8 cellular contexts compared by ENCODE assay signal in genomic region chr20:51533291-51534172, GRCh38. TPM values are rescaled to one million over a fixed set of nuclear protein-coding genes. Genes with fewer than 3 reads are reported as not detected.
A peak's percentile ranks its signal among the peaks of the same experiment; 100 is the strongest.
DNase-seq lines count a peak whose midpoint lies in the region; ATAC-seq, FAIRE-seq and TF ChIP-seq lines count a peak whose summit lies in the region.

No MANE protein-coding gene starts in this region.

- H3K4me2 ChIP-seq in keratinocyte (ENCODE audit: control insufficient read depth, extremely low read depth, insufficient read depth, low read depth, low read length) = no peak overlapping the region

- POLR2A ChIA-PET in MCF 10A (lab: Yijun Ruan, JAX) = no interaction called here
- POLR2A ChIA-PET in activated naive CD8-positive, alpha-beta T cell treated with anti-CD3 and anti-CD28 coated beads, Interleukin-2, amount 10 ng/mL, durations not matched to agents 7 days and 5 days (lab: Charles Lee) = interaction anchor here (0.6 to 1.1 kb wide), 2 partner anchors 9 to 79 kb away, joined by 3 to 4 read pairs; partner anchors contain the start of gene NFATC2

- H2AFZ ChIP-seq in keratinocyte (ENCODE audit: control insufficient read depth, low read length) = no peak overlapping the region

- no peaks in the 10 kb centered on the region for H4K20me1 ChIP-seq in keratinocyte (ENCODE audit: control insufficient read depth, extremely low read depth, insufficient read depth, low read length)

- FAIRE-seq in keratinocyte (lab: Jason Lieb, UNC) = no peak

- H3K36me3 Mint-ChIP-seq in MCF 10A (ENCODE audit: insufficient read depth, unreplicated experiment) = no peaks in the 10 kb centered on the region
- peaks cover 32% of the 10 kb centered on the region for H3K36me3 Mint-ChIP-seq in activated naive CD8-positive, alpha-beta T cell treated with anti-CD3 and anti-CD28 coated beads, Interleukin-2, amount 10 ng/mL, durations not matched to agents 7 days and 5 days

- H3K4me3 Mint-ChIP-seq in MCF 10A (ENCODE audit: unreplicated experiment) = no peak overlapping the region
- H3K4me3 Mint-ChIP-seq in activated naive CD8-positive, alpha-beta T cell treated with anti-CD3 and anti-CD28 coated beads, Interleukin-2, amount 10 ng/mL, durations not matched to agents 7 days and 5 days = peak overlapping the region; percentile 2

- no peak overlapping the region for H3K9ac ChIP-seq in keratinocyte (ENCODE audit: control insufficient read depth, extremely low read depth, insufficient read depth, low read length)

- peaks cover 11% of the 10 kb centered on the region for H3K4me1 Mint-ChIP-seq in MCF 10A (ENCODE audit: insufficient read depth, unreplicated experiment)
- peaks cover 80% of the 10 kb centered on the region for H3K4me1 Mint-ChIP-seq in activated naive CD8-positive, alpha-beta T cell treated with anti-CD3 and anti-CD28 coated beads, Interleukin-2, amount 10 ng/mL, durations not matched to agents 7 days and 5 days

- peaks cover 15% of the 10 kb centered on the region for H3K27me3 Mint-ChIP-seq in MCF 10A (ENCODE audit: insufficient read depth, unreplicated experiment)
- no peaks in the 10 kb centered on the region for H3K27me3 Mint-ChIP-seq in activated naive CD8-positive, alpha-beta T cell treated with anti-CD3 and anti-CD28 coated beads, Interleukin-2, amount 10 ng/mL, durations not matched to agents 7 days and 5 days

- no peaks in the 10 kb centered on the region for H3K79me2 ChIP-seq in keratinocyte (ENCODE audit: control insufficient read depth, insufficient read depth, low read length)

- H3K27ac ChIP-seq in breast epithelium (peak overlapping the region; percentile 28 to 61), keratinocyte (ENCODE audit: control insufficient read depth, insufficient read depth, low read length) (no peak overlapping the region), tibial artery (peak overlapping the region; percentile 55 to 70), uterus (no peak overlapping the region)

- CTCF ChIA-PET in MCF 10A (lab: Yijun Ruan, JAX) = interaction anchor here (0.7 to 1.0 kb wide), 2 partner anchors 24 to 61 kb away, joined by 3 to 4 read pairs; no protein-coding TSS in a partner anchor

- no peak overlapping the region for H3K27ac Mint-ChIP-seq in MCF 10A (ENCODE audit: low read depth, unreplicated experiment)
- H3K27ac Mint-ChIP-seq in activated naive CD8-positive, alpha-beta T cell treated with anti-CD3 and anti-CD28 coated beads, Interleukin-2, amount 10 ng/mL, durations not matched to agents 7 days and 5 days = peak overlapping the region; percentile 31

- BruUV-seq in MCF 10A (replicated peaks; lab: Mats Ljungman, UMichigan) = no TSS peak

- TF ChIP-seq POLR2A in breast epithelium (IDR thresholded peaks at IDR 0.05) = no peak
- no peak for TF ChIP-seq POLR2A in uterus (IDR thresholded peaks at IDR 0.05)

- TF ChIP-seq CTCF in breast epithelium (IDR thresholded peaks at IDR 0.05) (no peak), MCF 10A (IDR thresholded peaks at IDR 0.05; ENCODE audit: unreplicated experiment) (no peak), keratinocyte (optimal IDR thresholded peaks at IDR 0.05 in 1 of 3, IDR thresholded peaks at IDR 0.05 in 1 of 3, conservative IDR thresholded peaks at IDR 0.05 in 1 of 3; ENCODE audit: extremely low read depth in 1 of 3, insufficient read depth in 2 of 3, low read length in 3 of 3) (no peak), tibial artery (IDR thresholded peaks at IDR 0.05) (no peak), uterus (IDR thresholded peaks at IDR 0.05) (no peak)

- no peaks in the 10 kb centered on the region for H3K9me3 Mint-ChIP-seq in MCF 10A (ENCODE audit: unreplicated experiment)
- peaks cover 3% of the 10 kb centered on the region for H3K9me3 Mint-ChIP-seq in activated naive CD8-positive, alpha-beta T cell treated with anti-CD3 and anti-CD28 coated beads, Interleukin-2, amount 10 ng/mL, durations not matched to agents 7 days and 5 days

- H3K4me1 ChIP-seq in breast epithelium (no peaks in the 10 kb centered on the region), keratinocyte (ENCODE audit: control insufficient read depth, extremely low read depth, insufficient read depth, low read length) (peaks cover 23% of the 10 kb centered on the region), tibial artery (peaks cover 0 to 32% (median 17%) of the 10 kb centered on the region in 4 donors), uterus (peaks cover 0 to 4% of the 10 kb centered on the region in 2 donors)

- ATAC-seq in activated naive CD8-positive, alpha-beta T cell treated with anti-CD3 and anti-CD28 coated beads, Interleukin-2, amount 10 ng/mL, durations not matched to agents 7 days and 5 days (ENCODE audit: low read depth) = no peak
- ATAC-seq in GM19324 (IDR thresholded peaks at IDR 0.05; ENCODE audit: low FRiP score, unreplicated experiment) = no peak

- no peak for DNase-seq in breast epithelium (ENCODE audit: low spot score in 2 of 2)
- no peak for DNase-seq in MCF 10A (ENCODE audit: unreplicated experiment)
- DNase-seq in activated naive CD8-positive, alpha-beta T cell treated with anti-CD3 and anti-CD28 coated beads, Interleukin-2, amount 10 ng/mL, durations not matched to agents 7 days and 5 days = no peak
- peak; percentile 41 for DNase-seq in keratinocyte (ENCODE audit: low read depth, low spot score)
- no peak for DNase-seq in tibial artery
- DNase-seq in stimulated activated CD4-positive, alpha-beta T cell treated with anti-CD3 and anti-CD28 coated beads, Interleukin-4, amount 100 ng/mL, for 24 hours = no peak
- DNase-seq in uterus = no peak

- no peaks in the 10 kb centered on the region for H3K9me1 ChIP-seq in keratinocyte (ENCODE audit: control insufficient read depth, extremely low read depth, insufficient read depth, low read length)

- intact Hi-C loops in breast epithelium (cut with DNase I; ENCODE audit: low total_unique reads) = loop anchor here (2.0 kb wide), 1 partner anchor 69 kb away; no protein-coding TSS in a partner anchor
- intact Hi-C loops in MCF 10A (cut with micrococcal nuclease) = no loop called here
- intact Hi-C loops in tibial artery (cut with DNase I; ENCODE audit: low total_unique reads) = no loop called here
- intact Hi-C loops in uterus (cut with DNase I; ENCODE audit: low total_unique reads) = no loop called here

- no peak overlapping the region for H3K4me3 ChIP-seq in breast epithelium
- H3K4me3 ChIP-seq in keratinocyte (ENCODE audit: control insufficient read depth in 2 of 3, extremely low read depth in 1 of 3, insufficient read depth in 2 of 3, low read depth in 1 of 3, low read length in 3 of 3) = no peak overlapping the region
- no peak overlapping the region for H3K4me3 ChIP-seq in tibial artery
- H3K4me3 ChIP-seq in uterus = no peak overlapping the region

- dilution Hi-C loops in keratinocyte (cut with MboI; ENCODE audit: extremely low pct_ligation_motif_present, low sequenced_read_pairs) = no loop called here

- H3K9me3 ChIP-seq in breast epithelium = no peaks in the 10 kb centered on the region
- no peaks in the 10 kb centered on the region for H3K9me3 ChIP-seq in keratinocyte (ENCODE audit: control insufficient read depth, low read depth, low read length)
- peaks cover 0 to 9% (median 3%) of the 10 kb centered on the region in 3 donors for H3K9me3 ChIP-seq in tibial artery
- no peaks in the 10 kb centered on the region for H3K9me3 ChIP-seq in uterus

- H3K36me3 ChIP-seq in breast epithelium (no peaks in the 10 kb centered on the region), keratinocyte (ENCODE audit: control insufficient read depth in 2 of 2, extremely low read depth in 1 of 2, insufficient read depth in 2 of 2, low read length in 2 of 2) (no peaks in the 10 kb centered on the region), tibial artery (peaks cover 0 to 6% (median 0%) of the 10 kb centered on the region in 3 donors), uterus (no peaks in the 10 kb centered on the region)

- H3K27me3 ChIP-seq in breast epithelium (no peaks in the 10 kb centered on the region), keratinocyte (ENCODE audit: control insufficient read depth, extremely low read depth, insufficient read depth, low read length) (no peaks in the 10 kb centered on the region), tibial artery (no peaks in the 10 kb centered on the region), uterus (no peaks in the 10 kb centered on the region)

RNA-seq across cellular contexts. Expression of gene NFATC2, which starts 9.0 kb away (rescaled TPM):
- total RNA-seq in breast epithelium = 10 to 100 TPM in 2 of 3 donors, 1 to 10 TPM in 1; 5.9 to 11.9 (median 10.2) TPM
- total RNA-seq in MCF 10A (2022) = 0.07 and 0.12 TPM in 2 replicates
- 10 to 100 TPM; 58.9 to 62.3 TPM for total RNA-seq in activated naive CD8-positive, alpha-beta T cell treated with anti-CD3 and anti-CD28 coated beads, Interleukin-2, amount 10 ng/mL, durations not matched to agents 7 days and 5 days
- 0.05 to 0.06 TPM (median 0.05 TPM) in 3 replicates for polyA plus RNA-seq in keratinocyte
- 0.84 TPM for polyA plus RNA-seq in keratinocyte (2011; ENCODE audit: low read depth)
- polyA plus RNA-seq in keratinocyte (2011; cell fraction: cytosol; rRNA removed) = 0.04 and 0.11 TPM in 2 replicates
- 0.23 and 0.25 TPM in 2 replicates for polyA plus RNA-seq in keratinocyte (2011; cell fraction: nucleus; rRNA removed)
- 0.05 and 1.6 TPM in 2 replicates for polyA plus RNA-seq in keratinocyte (2012; ENCODE audit: low replicate concordance)
- polyA minus RNA-seq in keratinocyte = 0.06 to 0.39 TPM (median 0.23 TPM) in 3 replicates
- 0.38 TPM for polyA minus RNA-seq in keratinocyte (2011; cell fraction: cytosol; rRNA and poly(A)+ RNA removed)
- 0.32 and 0.39 TPM in 2 replicates for polyA minus RNA-seq in keratinocyte (2011; cell fraction: nucleus; rRNA and poly(A)+ RNA removed)
- total RNA-seq in uterus = 10 to 100 TPM in 3 of 4 donors, 1 to 10 TPM in 1; 5.7 to 36.4 (median 12.0) TPM

Comparison
In these comparisons a context has a peak if more than half of its experiments do, and no peak if none do; other contexts are left out.
1. H3K27ac ChIP-seq: peak in breast epithelium (2 of 2) and tibial artery (2 of 2); none in keratinocyte (single experiment) and uterus (0 of 2).